In genomic region chr5:170252710-170253350, GRCh38 we compare ENCODE assay signal across 1 cellular context.
TF ChIP-seq lines count a peak whose summit lies in the region.

No MANE protein-coding gene starts in this region.

TF ChIP-seq in H1, 55 proteins besides CTCF, POLR2A, EP300 and RAD21:
- TF ChIP-seq GABPA (IDR thresholded peaks at IDR 0.05; ENCODE audit: borderline replicate concordance, insufficient read depth, low read length) (no peak), TCF12 (IDR thresholded peaks at IDR 0.05; ENCODE audit: low read depth, low read length) (no peak), FOSL1 (IDR thresholded peaks at IDR 0.05; ENCODE audit: insufficient read depth, low read depth, low read length) (no peak), KDM1A (IDR thresholded peaks at IDR 0.05; ENCODE audit: borderline replicate concordance, low read length) (no peak), SP1 (IDR thresholded peaks at IDR 0.05; ENCODE audit: low read depth, low read length) (no peak), TBP (IDR thresholded peaks at IDR 0.05; ENCODE audit: low read depth, low read length) (no peak), RNF2 (IDR thresholded peaks at IDR 0.05; ENCODE audit: borderline replicate concordance, low read depth, low read length, missing control alignments, poor library complexity, severe bottlenecking) (no peak), BRCA1 (IDR thresholded peaks at IDR 0.05; ENCODE audit: low read depth, low read length) (no peak), NANOG (IDR thresholded peaks at IDR 0.05; ENCODE audit: insufficient read depth, low read depth, low read length, poor library complexity, severe bottlenecking) (no peak), CBX5 (IDR thresholded peaks at IDR 0.05; ENCODE audit: low read depth, low read length) (no peak), ZNF274 (IDR thresholded peaks at IDR 0.05; ENCODE audit: borderline replicate concordance, extremely low read depth, low read length) (no peak), SP4 (IDR thresholded peaks at IDR 0.05; ENCODE audit: low read length) (no peak), RFX5 (IDR thresholded peaks at IDR 0.05; ENCODE audit: borderline replicate concordance, low read depth, low read length) (no peak), SIN3A (conservative IDR thresholded peaks at IDR 0.05 in 1 of 2, IDR thresholded peaks at IDR 0.05 in 1 of 2; ENCODE audit: low read depth in 1 of 2, low read length in 2 of 2) (no peak), YY1 (IDR thresholded peaks at IDR 0.05; ENCODE audit: low read depth, low read length) (no peak), CREB1 (IDR thresholded peaks at IDR 0.05) (no peak), HDAC2 (IDR thresholded peaks at IDR 0.05; ENCODE audit: borderline replicate concordance in 1 of 2, low read depth in 2 of 2, low read length in 2 of 2) (no peak), SIX5 (IDR thresholded peaks at IDR 0.05; ENCODE audit: low read depth, low read length) (no peak)
